ENCODE assay signal across 9 cellular contexts in the genomic region with DNA sequence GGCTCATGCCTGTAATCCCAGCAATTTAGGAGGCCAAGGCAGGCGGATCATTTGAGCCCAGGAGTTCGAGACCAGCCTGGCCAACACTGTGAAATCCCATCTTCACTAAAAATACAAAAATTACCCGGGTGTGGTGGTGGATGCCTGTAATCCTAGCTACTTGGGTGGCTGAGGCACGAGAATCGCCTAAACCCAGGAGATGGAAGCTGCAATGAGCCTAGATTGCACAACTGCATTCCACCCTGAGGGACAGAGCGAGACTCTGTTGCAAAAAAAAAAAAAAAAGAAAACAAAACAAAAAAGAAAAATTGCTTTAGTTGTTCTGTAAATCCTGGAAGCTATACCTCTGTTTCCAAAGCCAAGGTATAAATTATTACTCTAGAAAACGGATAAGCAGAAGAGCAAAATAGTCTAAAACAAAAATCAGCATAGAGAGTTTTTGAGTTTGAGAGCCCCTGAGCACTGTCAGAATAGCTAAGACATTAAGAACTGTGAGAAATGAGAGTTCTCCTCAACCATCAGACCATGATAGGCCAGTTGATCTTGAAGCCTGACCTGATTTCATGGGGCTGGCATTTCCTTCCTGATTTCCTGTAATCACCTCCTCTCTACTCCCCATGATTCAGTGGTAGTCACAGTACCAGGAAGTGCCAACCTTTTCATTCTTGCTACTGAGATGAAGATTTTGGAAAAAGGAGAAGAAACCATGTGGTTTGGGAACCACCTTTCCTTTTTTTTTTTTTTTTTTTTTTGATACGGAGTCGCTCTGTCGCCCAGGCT. TPM values are rescaled to one million over a fixed set of nuclear protein-coding genes. Genes with fewer than 3 reads are reported as not detected.
DNase-seq lines count a peak whose midpoint lies in the region; ATAC-seq, FAIRE-seq and TF ChIP-seq lines count a peak whose summit lies in the region.
"Had no signal": no experiment of that assay in that cellular context is flagged by ENCODE, and none has a peak within 500 bp of the region (broad histone marks: within the 10 kb centered on the region; RNA-seq: fewer than 3 reads in every experiment).

No MANE protein-coding gene starts in this region.

- in situ Hi-C loops in K562 (cut with MboI): no loop called here

- CTCF ChIA-PET in AG04450 (lab: Charles Lee): interaction anchor here (0.7 to 1.2 kb wide), 2 partner anchors 19 to 118 kb away, joined by 4 read pairs; no protein-coding TSS in a partner anchor
- CTCF ChIA-PET in K562 (lab: Yijun Ruan, JAX; ENCODE audit: low intra/inter-chr PET ratio): interaction anchor here (0.7 kb wide), 1 partner anchor 211 kb away, joined by 6 read pairs; no protein-coding TSS in a partner anchor
- CTCF ChIA-PET in OCI-LY7 (lab: Charles Lee; ENCODE audit: unreplicated experiment): no interaction called here

- BruUV-seq in K562 (replicated peaks; lab: Mats Ljungman, UMichigan) (no TSS peak), OCI-LY7 (replicated peaks; lab: Mats Ljungman, UMichigan) (no TSS peak)

- H3K9me1 ChIP-seq in K562 (ENCODE audit: control insufficient read depth, insufficient read depth, low read length): peaks cover 3% of the 10 kb centered on the region

- no peaks in the 10 kb centered on the region for H3K9me2 ChIP-seq in OCI-LY7 (ENCODE audit: insufficient read depth, low read length)

- no peak overlapping the region for H2BK120ac ChIP-seq in mesenchymal stem cell (ENCODE audit: low read depth, low read length)

- H3K4me2 ChIP-seq in K562 (ENCODE audit: insufficient read depth, low read length): no peak overlapping the region
- no peak overlapping the region for H3K4me2 ChIP-seq in mesenchymal stem cell (ENCODE audit: low read length, poor library complexity, severe bottlenecking)
- H3K4me2 ChIP-seq in OCI-LY7 (ENCODE audit: low read length): no peak overlapping the region

- no peak for ATAC-seq in K562

- FAIRE-seq in K562 (lab: Jason Lieb, UNC): no peak

- H3K36me3 ChIP-seq in K562 (ENCODE audit: control insufficient read depth, insufficient read depth, low read length) (peaks cover 72% of the 10 kb centered on the region), mesenchymal stem cell (ENCODE audit: control insufficient read depth in 1 of 2, insufficient read depth in 2 of 2, low read depth in 1 of 2, low read length in 2 of 2) (peaks cover 19 to 48% of the 10 kb centered on the region in 2 experiments), OCI-LY7 (ENCODE audit: insufficient read depth, low read length) (peaks cover 99% of the 10 kb centered on the region), thyroid gland (peaks cover 0 to 3% of the 10 kb centered on the region in 2 donors)

- H3K4ac ChIP-seq in mesenchymal stem cell (ENCODE audit: low read depth in 1 of 2, low read length in 2 of 2): no peak overlapping the region

- H2AK5ac ChIP-seq in mesenchymal stem cell (ENCODE audit: low read length, severe bottlenecking): no peak overlapping the region

- TF ChIP-seq CTCF in AG04450 (IDR thresholded peaks at IDR 0.05; ENCODE audit: low read depth, low read length) (no peak), K562 (IDR thresholded peaks at IDR 0.05 in 2 of 3, conservative IDR thresholded peaks at IDR 0.05 in 1 of 3; ENCODE audit: insufficient read depth in 2 of 3, low read depth in 1 of 3, low read length in 3 of 3) (no peak), OCI-LY7 (conservative IDR thresholded peaks at IDR 0.05; ENCODE audit: low read length) (no peak), thyroid gland (IDR thresholded peaks at IDR 0.05) (no peak)

- H3K9ac ChIP-seq in K562 (ENCODE audit: insufficient read depth in 1 of 2, low read depth in 2 of 2, low read length in 2 of 2): no peak overlapping the region
- H3K9ac ChIP-seq in mesenchymal stem cell (ENCODE audit: low read length): peak overlapping the region; percentile 12

- no peak overlapping the region for H3K14ac ChIP-seq in mesenchymal stem cell (ENCODE audit: low read length in 2 of 2)

- WGBS in K562 (ENCODE audit: insufficient coverage, low coverage, missing lambda C conversion rate): 90% methylated on average over 8 of the region's 10 CpGs
- 70% methylated on average over 4 of the region's 10 CpGs for WGBS in mesenchymal stem cell
- 90 to 94% methylated on average over 10 of the region's 10 CpGs for WGBS in thyroid gland, 2 donors

- H3K79me1 ChIP-seq in mesenchymal stem cell (replicated peaks; ENCODE audit: low read length, poor library complexity, severe bottlenecking): no peaks in the 10 kb centered on the region

- H3K79me2 ChIP-seq in K562 (ENCODE audit: control insufficient read depth, insufficient read depth, low read length): peaks cover 95% of the 10 kb centered on the region
- H3K79me2 ChIP-seq in OCI-LY7 (ENCODE audit: insufficient read depth, low read depth, low read length): peaks cover 97% of the 10 kb centered on the region

- H3K27ac ChIP-seq in AG04450 (ENCODE audit: low read depth, low read length): peak overlapping the region; percentile 47
- no peak overlapping the region for H3K27ac ChIP-seq in K562 (ENCODE audit: extremely low read depth, low read depth, low read length)
- H3K27ac ChIP-seq in mesenchymal stem cell (ENCODE audit: low read length, poor library complexity, severe bottlenecking): peak overlapping the region; percentile 62
- H3K27ac ChIP-seq in OCI-LY7 (ENCODE audit: low read depth, low read length, poor library complexity, severe bottlenecking): no peak overlapping the region
- no peak overlapping the region for H3K27ac ChIP-seq in thyroid gland

- H3K27me3 ChIP-seq in AG04450 (ENCODE audit: control insufficient read depth, insufficient read depth, low read length) (no peaks in the 10 kb centered on the region), K562 (ENCODE audit: control insufficient read depth in 2 of 2, insufficient read depth in 2 of 2, low read length in 2 of 2) (no peaks in the 10 kb centered on the region), mesenchymal stem cell (ENCODE audit: control insufficient read depth in 1 of 2, insufficient read depth in 1 of 2, low read length in 2 of 2) (no peaks in the 10 kb centered on the region), thyroid gland (no peaks in the 10 kb centered on the region)

- POLR2A ChIA-PET in AG04450 (lab: Yijun Ruan, JAX) (interaction anchor here (0.5 to 1.1 kb wide), 4 partner anchors 9 to 32 kb away, joined by 3 to 7 read pairs (median 4); a partner anchor contains a TSS), K562 (lab: Yijun Ruan, JAX) (interaction anchor here (0.5 to 2.3 kb wide), 7 partner anchors 10 to 273 kb away, joined by 3 to 11 read pairs (median 4); a partner anchor contains a TSS), OCI-LY7 (lab: Charles Lee) (interaction anchor here (0.6 to 2.4 kb wide), 7 partner anchors 9 to 381 kb away, joined by 3 to 9 read pairs (median 4); no protein-coding TSS in a partner anchor)

- H2AFZ ChIP-seq in K562 (ENCODE audit: low read depth, low read length) (no peak overlapping the region), mesenchymal stem cell (ENCODE audit: low read depth, low read length) (no peak overlapping the region), OCI-LY7 (ENCODE audit: low read length) (no peak overlapping the region)

- H3K4me3 ChIP-seq in AG04450 (ENCODE audit: low read depth, low read length): no peak overlapping the region
- no peak overlapping the region for H3K4me3 ChIP-seq in K562
- no peak overlapping the region for H3K4me3 ChIP-seq in mesenchymal stem cell (ENCODE audit: insufficient read depth in 1 of 2, low read depth in 1 of 2, low read length in 2 of 2)
- no peak overlapping the region for H3K4me3 ChIP-seq in OCI-LY7 (ENCODE audit: low read depth, low read length, poor library complexity, severe bottlenecking)
- no peak overlapping the region for H3K4me3 ChIP-seq in thyroid gland (replicated peaks in 1 of 3)

- H3K23ac ChIP-seq in mesenchymal stem cell (ENCODE audit: low read length in 2 of 2): no peak overlapping the region

- H4K91ac ChIP-seq in mesenchymal stem cell (ENCODE audit: low read length): no peak overlapping the region

- H2BK12ac ChIP-seq in mesenchymal stem cell (ENCODE audit: low read length in 2 of 2): no peak overlapping the region

- DNase-seq in AG04450 (ENCODE audit: low read depth, low spot score) (no peak), Kasumi-1 (lab: John Stamatoyannopoulos, UW) (peak; percentile 9 to 26), K562 (ENCODE audit: extremely low read depth in 1 of 4, low spot score in 3 of 4) (no peak), mesenchymal stem cell (peak; percentile 70), OCI-LY7 (ENCODE audit: low spot score) (no peak), mesenteric fat pad (ENCODE audit: low spot score) (no peak), thyroid gland (no peak)
- no peak for DNase-seq in activated CD8-positive, alpha-beta memory T cell treated with anti-CD3 and anti-CD28 coated beads for 24 hours
- DNase-seq: NCI-H1417 had no signal

- H4K8ac ChIP-seq in mesenchymal stem cell (ENCODE audit: low read length): no peak overlapping the region

- intact Hi-C loops in K562 (cut with micrococcal nuclease): no loop called here
- intact Hi-C loops in OCI-LY7 (cut with micrococcal nuclease; ENCODE audit: unreplicated experiment): no loop called here
- intact Hi-C loops in thyroid gland (cut with DNase I): no loop called here

- H2BK5ac ChIP-seq in mesenchymal stem cell (ENCODE audit: low read depth, low read length, poor library complexity, severe bottlenecking): peak overlapping the region; percentile 66

- peaks cover 12% of the 10 kb centered on the region; the same call in 1 of the 2 replicates for H4K20me1 ChIP-seq in K562 (replicated peaks; ENCODE audit: control insufficient read depth, insufficient read depth, low read length)
- peaks cover 25% of the 10 kb centered on the region for H4K20me1 ChIP-seq in OCI-LY7 (ENCODE audit: insufficient read depth, low read length)

- no peak for TF ChIP-seq EP300 in K562 (IDR thresholded peaks at IDR 0.05; ENCODE audit: low read length)

- H3K18ac ChIP-seq in mesenchymal stem cell (ENCODE audit: low read depth in 1 of 2, low read length in 2 of 2): peak overlapping the region in 1 of 2 experiments; percentile 21

- TF ChIP-seq RAD21 in K562 (CRISPR knock-in tag; conservative IDR thresholded peaks at IDR 0.05 in 1 of 2, IDR thresholded peaks at IDR 0.05 in 1 of 2): no peak

- TF ChIP-seq POLR2A in K562 (conservative IDR thresholded peaks at IDR 0.05) (no peak), thyroid gland (IDR thresholded peaks at IDR 0.05) (no peak)

- H3K4me1 ChIP-seq in K562 (replicated peaks in 1 of 2; ENCODE audit: control insufficient read depth in 2 of 2, insufficient read depth in 2 of 2, low read length in 2 of 2) (no peaks in the 10 kb centered on the region; a peak in 1 of 5 replicates), mesenchymal stem cell (ENCODE audit: control insufficient read depth, insufficient read depth, low read depth, low read length) (peaks cover 1% of the 10 kb centered on the region), OCI-LY7 (ENCODE audit: insufficient read depth, low read length, poor library complexity, severe bottlenecking) (no peaks in the 10 kb centered on the region), thyroid gland (peaks cover under 1 to 25% of the 10 kb centered on the region in 2 donors)

- no peak overlapping the region for H2BK15ac ChIP-seq in mesenchymal stem cell (ENCODE audit: low read depth, poor library complexity, severe bottlenecking)

- H3K9me3 ChIP-seq in AG04450 (ENCODE audit: control insufficient read depth, insufficient read depth, low read length) (no peaks in the 10 kb centered on the region), K562 (replicated peaks; ENCODE audit: control insufficient read depth, insufficient read depth, low read depth, low read length) (no peaks in the 10 kb centered on the region), mesenchymal stem cell (ENCODE audit: control insufficient read depth, low read length) (no peaks in the 10 kb centered on the region), OCI-LY7 (ENCODE audit: low read length) (no peaks in the 10 kb centered on the region), thyroid gland (no peaks in the 10 kb centered on the region)

RNA-seq across cellular contexts. Expression of a gene that starts 31.7 kb away (rescaled TPM):
- polyA plus RNA-seq in AG04450 (2011; rRNA removed) (139 and 143 TPM in 2 replicates), K562 (2011; rRNA removed) (44.6 and 88.4 TPM in 2 replicates), K562 (2014; fragmentation: Illumina TruSeq; extraction: Trizol) (137 and 150 TPM in 2 replicates), K562 (2014; fragmentation: Nextera tagmentation; extraction: Ambion mirVana) (1 to 10 TPM; 5.2 to 6.7 TPM), K562 (2014; rRNA removed) (60.8 and 63.2 TPM in 2 replicates)
- polyA minus RNA-seq in AG04450 (2011; rRNA and poly(A)+ RNA removed): 191 and 196 TPM in 2 replicates
- total RNA-seq in K562 (2011; cell fraction: chromatin; rRNA removed; ENCODE audit: low replicate concordance): 436 and 524 TPM in 2 replicates
- total RNA-seq in K562 (2011; cell fraction: nucleolus; rRNA removed): 350 and 362 TPM in 2 replicates
- total RNA-seq in K562 (2011; cell fraction: nucleoplasm; rRNA removed): 437 and 537 TPM in 2 replicates
- total RNA-seq in K562 (2014; rRNA removed) (73.5 and 82.5 TPM in 2 replicates), K562 (2014; rRNA removed; fragmentation: Illumina TruSeq; extraction: Trizol) (46.7 and 51.6 TPM in 2 replicates), K562 (2015; rRNA removed; fragmentation: Illumina TruSeq; extraction: Trizol) (47.7 and 49.9 TPM in 2 replicates), K562 (2021) (180 and 205 TPM in 2 replicates), OCI-LY7 (2022) (166 and 178 TPM in 2 replicates), mesenteric fat pad (232 TPM), thyroid gland (100 to 1,000 TPM; 126 to 220 (median 174) TPM)
- polyA plus RNA-seq in K562 (2011; cell fraction: cytosol; rRNA removed): 20.8 and 37.3 TPM in 2 replicates
- polyA plus RNA-seq in K562 (2011; cell fraction: nucleus; rRNA removed): 193 and 236 TPM in 2 replicates
- 137 and 151 TPM in 2 replicates for polyA plus RNA-seq in K562 (2012)
- 96.8 and 146 TPM in 2 replicates for polyA minus RNA-seq in K562 (2011; rRNA and poly(A)+ RNA removed)
- 86.8 and 111 TPM in 2 replicates for polyA minus RNA-seq in K562 (2011; cell fraction: cytosol; rRNA and poly(A)+ RNA removed)
- polyA minus RNA-seq in K562 (2011; cell fraction: nucleus; rRNA and poly(A)+ RNA removed): 89.9 and 136 TPM in 2 replicates
- polyA plus RNA-seq in mesenchymal stem cell (2013, experiment 1 of 2): 155 TPM
- polyA plus RNA-seq in mesenchymal stem cell (2013, experiment 2 of 2): 150 TPM
- 84.1 and 93.5 TPM in 2 replicates for total RNA-seq in OCI-LY7 (2014; rRNA removed; shearing (Covaris generic))

Comparison
In these comparisons a context has a peak if more than half of its experiments do, and no peak if none do; other contexts are left out.
1. DNase-seq: peak in Kasumi-1 (2 of 2) and mesenchymal stem cell (single experiment); none in AG04450 (single experiment), K562 (0 of 4), OCI-LY7 (single experiment), activated CD8-positive, alpha-beta memory T cell treated with anti-CD3 and anti-CD28 coated beads for 24 hours (single experiment), mesenteric fat pad (single experiment) and thyroid gland (0 of 2).
2. H3K27ac ChIP-seq: peak in AG04450 (single experiment) and mesenchymal stem cell (single experiment); none in K562 (single experiment), OCI-LY7 (single experiment) and thyroid gland (0 of 3).